1 cellular context compared by ENCODE assay signal in the genomic region with DNA sequence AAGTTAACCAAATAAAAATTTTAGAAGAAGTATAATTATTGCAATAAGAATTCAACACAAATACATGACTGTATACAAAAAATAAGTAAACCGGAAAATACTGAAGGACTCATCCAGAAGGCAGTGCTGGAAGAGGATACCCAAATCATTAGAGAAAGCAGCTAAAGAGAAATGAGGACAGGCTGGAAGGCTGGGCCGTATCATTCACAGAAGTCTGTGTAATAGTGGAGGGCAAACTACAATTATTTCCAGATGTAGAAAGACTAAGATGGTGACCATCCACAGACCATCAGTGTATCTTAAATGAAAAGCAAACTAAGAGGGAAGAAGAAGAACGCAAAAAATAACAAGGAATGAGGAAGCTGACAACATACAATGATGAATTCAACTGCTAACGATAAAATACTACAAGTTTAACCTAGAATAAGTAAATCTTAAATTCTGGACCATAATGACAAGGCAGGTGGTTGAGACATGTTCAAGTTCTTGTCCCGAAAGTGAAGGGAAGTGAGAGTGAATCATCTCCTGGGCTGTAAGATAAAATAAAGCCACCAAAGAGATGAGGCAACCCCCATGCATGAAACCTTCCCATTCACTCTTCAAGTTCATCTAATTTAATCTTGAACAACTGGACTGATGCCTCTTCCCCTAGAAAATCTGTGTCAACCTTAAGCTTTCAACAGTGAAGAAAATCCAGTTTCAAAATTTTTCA.
TF ChIP-seq lines count a peak whose summit lies in the region.

No MANE protein-coding gene starts in this region.

TF ChIP-seq in SK-N-SH treated with all-trans-retinoic acid at 6 μM for 48 hours, 23 proteins besides CTCF, POLR2A, EP300 and RAD21 (continued from another document):
- TF ChIP-seq, protein P1, sequence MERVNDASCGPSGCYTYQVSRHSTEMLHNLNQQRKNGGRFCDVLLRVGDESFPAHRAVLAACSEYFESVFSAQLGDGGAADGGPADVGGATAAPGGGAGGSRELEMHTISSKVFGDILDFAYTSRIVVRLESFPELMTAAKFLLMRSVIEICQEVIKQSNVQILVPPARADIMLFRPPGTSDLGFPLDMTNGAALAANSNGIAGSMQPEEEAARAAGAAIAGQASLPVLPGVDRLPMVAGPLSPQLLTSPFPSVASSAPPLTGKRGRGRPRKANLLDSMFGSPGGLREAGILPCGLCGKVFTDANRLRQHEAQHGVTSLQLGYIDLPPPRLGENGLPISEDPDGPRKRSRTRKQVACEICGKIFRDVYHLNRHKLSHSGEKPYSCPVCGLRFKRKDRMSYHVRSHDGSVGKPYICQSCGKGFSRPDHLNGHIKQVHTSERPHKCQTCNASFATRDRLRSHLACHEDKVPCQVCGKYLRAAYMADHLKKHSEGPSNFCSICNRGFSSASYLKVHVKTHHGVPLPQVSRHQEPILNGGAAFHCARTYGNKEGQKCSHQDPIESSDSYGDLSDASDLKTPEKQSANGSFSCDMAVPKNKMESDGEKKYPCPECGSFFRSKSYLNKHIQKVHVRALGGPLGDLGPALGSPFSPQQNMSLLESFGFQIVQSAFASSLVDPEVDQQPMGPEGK (CRISPR knock-in tag; IDR thresholded peaks at IDR 0.05; ENCODE audit: borderline replicate concordance): no peak
- TF ChIP-seq ARNTL (CRISPR knock-in tag; IDR thresholded peaks at IDR 0.05; ENCODE audit: borderline replicate concordance, low read depth) (no peak), RARB (CRISPR knock-in tag; IDR thresholded peaks at IDR 0.05) (no peak), TOX (CRISPR knock-in tag; IDR thresholded peaks at IDR 0.05; ENCODE audit: borderline replicate concordance) (no peak)
